In genomic region chr2:28582595-28582994, GRCh38 we compare ENCODE assay signal across 9 cellular contexts.
"Had no signal": no experiment of that assay in that cellular context is flagged by ENCODE, and none has a peak within 500 bp of the region (broad histone marks: within the 10 kb centered on the region; RNA-seq: fewer than 3 reads in every experiment).

No MANE protein-coding gene starts in this region.

- H3K4me3 ChIP-seq: esophagus muscularis mucosa had no signal

- ATAC-seq: WTC11 had no signal

- H3K36me3 ChIP-seq: esophagus muscularis mucosa had no signal

- H3K27me3 ChIP-seq: esophagus muscularis mucosa had no signal

- H3K9me3 ChIP-seq: esophagus muscularis mucosa had no signal

- FAIRE-seq: TTC549 had no signal

- DNase-seq: activated CD4-positive, alpha-beta T cell treated with anti-CD3 and anti-CD28 coated beads, Interleukin-2, amount 10 ng/mL, durations not matched to agents 24 days and 14 days; activated naive CD4-positive, alpha-beta T cell treated with anti-CD3 and anti-CD28 coated beads, Interleukin-2, amount 50 U/mL, for 16 hours; activated T-cell treated with anti-CD3 and anti-CD28 coated beads for 4 hours; stimulated activated CD4-positive, alpha-beta T cell treated with anti-CD3 and anti-CD28 coated beads, Interleukin-12 subunit alpha, Interleukin-12 subunit beta, amount 100 ng/mL, for 4 hours; stimulated activated CD4-positive, alpha-beta T cell treated with anti-CD3 and anti-CD28 coated beads, Interleukin-2, amount 100 ng/mL, for 24 hours; SW 1271 had no signal
